Comparison of ENCODE assay signal across 8 cellular contexts in the genomic region with DNA sequence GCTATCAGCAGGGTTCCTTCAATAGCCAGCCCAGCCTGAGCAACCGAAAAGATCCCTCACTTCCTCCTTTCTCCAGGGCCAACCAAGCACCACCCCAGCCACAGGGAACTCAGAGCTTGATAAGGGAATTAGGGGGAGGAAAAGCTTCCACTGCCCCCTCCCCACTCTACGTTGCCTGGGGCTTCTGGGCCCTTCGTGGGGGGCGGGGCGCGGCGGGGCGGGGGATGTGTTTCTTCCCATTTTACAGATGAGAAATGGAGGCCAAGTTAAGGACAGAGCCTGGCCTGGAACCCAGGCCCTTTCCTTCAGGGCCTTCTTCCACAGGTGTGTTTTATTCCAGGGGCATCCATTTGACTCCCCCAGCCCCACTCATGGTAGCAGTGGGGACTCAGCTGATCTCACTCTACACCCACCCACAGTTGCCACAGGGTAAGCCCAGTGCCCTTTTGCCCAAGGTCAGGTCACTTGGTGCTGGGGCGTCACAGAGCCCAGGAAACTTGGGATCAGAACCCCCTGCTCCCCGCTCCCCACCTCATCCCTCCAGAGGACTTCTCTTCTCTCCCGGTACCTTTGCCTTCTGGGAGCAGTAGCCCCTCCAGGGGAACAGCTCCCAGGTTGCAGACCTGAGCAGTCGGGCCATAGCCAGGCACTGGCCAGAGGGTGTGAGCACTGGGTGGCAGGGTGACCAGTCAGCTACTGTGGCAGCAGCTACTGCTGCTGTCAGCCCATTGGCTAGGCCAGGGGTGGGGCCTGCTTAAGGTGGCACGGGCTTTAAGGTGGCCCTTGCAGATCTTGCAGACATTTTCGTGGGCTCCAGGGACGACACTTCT. TPM values are rescaled to one million over a fixed set of nuclear protein-coding genes. Genes with fewer than 3 reads are reported as not detected.
DNase-seq lines count a peak whose midpoint lies in the region; ATAC-seq and TF ChIP-seq lines count a peak whose summit lies in the region.

Gene LDHD (minus strand): TSS at position 700 of the 830 bp plus-strand sequence. CDS start 60 bp downstream, at position 640.

- H2BK5ac ChIP-seq in mesendoderm (ENCODE audit: low read length), result no peak within 1 kb of the TSS

- H3K27me3 ChIP-seq in SK-N-SH (ENCODE audit: insufficient read depth) (no peaks in the 10 kb centered on the region), mesendoderm (ENCODE audit: insufficient read depth, low read length, poor library complexity) (no peaks in the 10 kb centered on the region), transverse colon (no peaks in the 10 kb centered on the region)

- no peak within 1 kb of the TSS for H3K27ac Mint-ChIP-seq in activated T-cell treated with anti-CD3 and anti-CD28 coated beads, Interleukin-2, amount 50 U/mL, for 72 hours

- H3K23ac ChIP-seq in mesendoderm (ENCODE audit: low read length), result no peak within 1 kb of the TSS

- peaks cover 0 to under 1% of the 10 kb centered on the region in 2 donors for H3K9me3 Mint-ChIP-seq in activated T-cell treated with anti-CD3 and anti-CD28 coated beads, Interleukin-2, amount 50 U/mL, for 72 hours

- H4K5ac ChIP-seq in mesendoderm (ENCODE audit: low read length), result no peak within 1 kb of the TSS

- H3K4me1 Mint-ChIP-seq in activated T-cell treated with anti-CD3 and anti-CD28 coated beads, Interleukin-2, amount 50 U/mL, for 72 hours (ENCODE audit: low read depth), result peaks cover 12% of the 10 kb centered on the region

- H3K4me2 ChIP-seq in SK-N-SH (0 out of 2 replicates have a peak within 1 kb of the TSS, but pooled peaks have one; percentile 41), mesendoderm (ENCODE audit: low read length) (no peak within 1 kb of the TSS)

- no peaks in the 10 kb centered on the region for H3F3A ChIP-seq in SK-N-SH (replicated peaks; ENCODE audit: insufficient read depth)

- H3K36me3 ChIP-seq in SK-N-SH (replicated peaks in 1 of 2; ENCODE audit: control insufficient read depth in 1 of 2, insufficient read depth in 2 of 2, low read length in 1 of 2) (no peaks in the 10 kb centered on the region), mesendoderm (ENCODE audit: control insufficient read depth, insufficient read depth, low read length) (no peaks in the 10 kb centered on the region), transverse colon (no peaks in the 10 kb centered on the region)

- no peak for TF ChIP-seq RAD21 in SK-N-SH (IDR thresholded peaks at IDR 0.05; ENCODE audit: low read length)

- DNase-seq in activated T-cell treated with anti-CD3 and anti-CD28 coated beads, Interleukin-2, amount 50 U/mL, for 72 hours, result no peak
- DNase-seq in activated T-cell treated with anti-CD3 and anti-CD28 coated beads for 4 hours (no peak), SK-N-SH (peak; percentile 71), epithelial cell of esophagus (ENCODE audit: low read depth) (peak; percentile 33), mesendoderm (peak; percentile 61), transverse colon (peak; percentile 90)

- H3K9ac ChIP-seq in SK-N-SH, result no peak within 1 kb of the TSS
- no peak within 1 kb of the TSS for H3K9ac ChIP-seq in mesendoderm (ENCODE audit: low read length)

- peaks cover 0 to 10% of the 10 kb centered on the region in 2 experiments; a peak in 1 of 4 replicates for H3K4me1 ChIP-seq in SK-N-SH (ENCODE audit: control insufficient read depth in 1 of 2, insufficient read depth in 2 of 2, low read depth in 1 of 2, low read length in 1 of 2)
- H3K4me1 ChIP-seq in mesendoderm (ENCODE audit: control insufficient read depth, low read depth, low read length), result peaks cover 7% of the 10 kb centered on the region
- peaks cover 7 to 26% (median 12%) of the 10 kb centered on the region in 4 donors for H3K4me1 ChIP-seq in transverse colon

- H2AFZ ChIP-seq in SK-N-SH (ENCODE audit: low read depth), result no peak within 1 kb of the TSS

- peaks cover under 1% of the 10 kb centered on the region in 2 donors for H3K36me3 Mint-ChIP-seq in activated T-cell treated with anti-CD3 and anti-CD28 coated beads, Interleukin-2, amount 50 U/mL, for 72 hours (ENCODE audit: insufficient read depth in 2 of 2)

- H3K27ac ChIP-seq in SK-N-SH (ENCODE audit: low read depth in 2 of 2, low read length in 1 of 2) (no peak within 1 kb of the TSS), mesendoderm (ENCODE audit: low read depth, low read length) (no peak within 1 kb of the TSS), transverse colon (peak within 1 kb of the TSS; percentile 54 to 84 (median 74))

- in situ Hi-C loops in transverse colon (cut with MboI; ENCODE audit: low pct_ligation_motif_present in 1 of 4, low pct_unique_long_range_greater_than_20kb in 1 of 4, low sequenced_read_pairs in 3 of 4), result loop anchor here in 1 of 4 donors (25.0 kb wide), 1 partner anchor 404 kb away; the partner anchor contains the start of gene MLKL

- peak within 1 kb of the TSS; percentile 46 to 51 for H3K4me3 Mint-ChIP-seq in activated T-cell treated with anti-CD3 and anti-CD28 coated beads, Interleukin-2, amount 50 U/mL, for 72 hours

- no peaks in the 10 kb centered on the region for H4K20me1 ChIP-seq in SK-N-SH (ENCODE audit: insufficient read depth)

- H3K79me2 ChIP-seq in SK-N-SH (ENCODE audit: insufficient read depth) (no peaks in the 10 kb centered on the region), mesendoderm (ENCODE audit: control insufficient read depth, insufficient read depth, low read length) (no peaks in the 10 kb centered on the region)

- TF ChIP-seq CTCF in SK-N-SH (IDR thresholded peaks at IDR 0.05), result no peak
- no peak for TF ChIP-seq CTCF in epithelial cell of esophagus (IDR thresholded peaks at IDR 0.05; ENCODE audit: insufficient read depth, low read depth, low read length, missing control alignments)
- no peak for TF ChIP-seq CTCF in transverse colon (IDR thresholded peaks at IDR 0.05)

- H3K4me3 ChIP-seq in SK-N-SH (ENCODE audit: low read depth in 2 of 2, low read length in 1 of 2) (peak within 1 kb of the TSS in 1 of 2 experiments; percentile 37; a peak in 3 of 4 replicates), epithelial cell of esophagus (ENCODE audit: low read length) (no peak within 1 kb of the TSS), mesendoderm (ENCODE audit: low read length) (no peak within 1 kb of the TSS), transverse colon (peak within 1 kb of the TSS; percentile 30 to 71 (median 46))

- no peaks in the 10 kb centered on the region for H3K9me2 ChIP-seq in SK-N-SH

- no peak within 1 kb of the TSS for H2AK5ac ChIP-seq in mesendoderm (ENCODE audit: low read length)

- CTCF ChIA-PET in SK-N-SH (lab: Yijun Ruan, JAX), result interaction anchor here (1.7 kb wide), 1 partner anchor 118 kb away, joined by 11 read pairs; the partner anchor contains the start of gene ZNRF1

- H3K27me3 Mint-ChIP-seq in activated T-cell treated with anti-CD3 and anti-CD28 coated beads, Interleukin-2, amount 50 U/mL, for 72 hours (ENCODE audit: low read depth), result peaks cover 10% of the 10 kb centered on the region

- H3K9me3 ChIP-seq in SK-N-SH (no peaks in the 10 kb centered on the region), transverse colon (peaks cover 0 to under 1% of the 10 kb centered on the region in 2 donors)

- H3K79me1 ChIP-seq in mesendoderm (ENCODE audit: low read length), result no peaks in the 10 kb centered on the region

- no peak within 1 kb of the TSS for H3K56ac ChIP-seq in mesendoderm (ENCODE audit: low read length)

- no peak within 1 kb of the TSS for H4K8ac ChIP-seq in mesendoderm (ENCODE audit: low read depth, low read length)

- ATAC-seq in activated T-cell treated with anti-CD3 and anti-CD28 coated beads, Interleukin-2, amount 50 U/mL, for 72 hours (replicated peaks in 1 of 2), result peak; percentile 53 to 70
- ATAC-seq in GM19395 (IDR thresholded peaks at IDR 0.05; ENCODE audit: unreplicated experiment) (no peak), GM21447 (IDR thresholded peaks at IDR 0.05; ENCODE audit: unreplicated experiment) (no peak)

- TF ChIP-seq EP300 in SK-N-SH (IDR thresholded peaks at IDR 0.05; ENCODE audit: borderline replicate concordance in 1 of 2, low read depth in 1 of 2, low read length in 1 of 2), result no peak
- TF ChIP-seq EP300 in transverse colon (IDR thresholded peaks at IDR 0.05; ENCODE audit: low read depth), result no peak

- POLR2A ChIA-PET in SK-N-SH (lab: Yijun Ruan, JAX), result interaction anchor here (0.7 kb wide), 1 partner anchor 10 kb away, joined by 3 read pairs; no protein-coding TSS in a partner anchor

- H2BK15ac ChIP-seq in mesendoderm (replicated peaks; ENCODE audit: low read depth), result no peak within 1 kb of the TSS

- no peak within 1 kb of the TSS for H3K18ac ChIP-seq in mesendoderm (ENCODE audit: low read length)

- intact Hi-C loops in transverse colon (cut with DNase I; ENCODE audit: low total_unique reads), result no loop called here

- peak; percentile 96 for TF ChIP-seq POLR2A in transverse colon (IDR thresholded peaks at IDR 0.05)

- 75% methylated on average over 14 of the region's 15 CpGs for WGBS in SK-N-SH (ENCODE audit: low lambda C conversion rate)
- WGBS in mesendoderm (ENCODE audit: extremely low coverage, insufficient coverage, low lambda C conversion rate), result no CpG with 5 or more reads among the region's 15 CpGs
- 29 to 49% methylated on average over 3 to 13 of the region's 15 CpGs for WGBS in transverse colon (ENCODE audit: low coverage in 1 of 2), 2 donors

- no peak within 1 kb of the TSS for H2BK120ac ChIP-seq in mesendoderm (ENCODE audit: low read depth, low read length)

- no peak within 1 kb of the TSS for H3K4ac ChIP-seq in mesendoderm (ENCODE audit: low read depth, low read length)

TF ChIP-seq in SK-N-SH, 30 proteins besides CTCF, POLR2A, EP300 and RAD21:
- TF ChIP-seq RCOR1 (IDR thresholded peaks at IDR 0.05; ENCODE audit: low read length), result no peak
- TF ChIP-seq, protein P1, sequence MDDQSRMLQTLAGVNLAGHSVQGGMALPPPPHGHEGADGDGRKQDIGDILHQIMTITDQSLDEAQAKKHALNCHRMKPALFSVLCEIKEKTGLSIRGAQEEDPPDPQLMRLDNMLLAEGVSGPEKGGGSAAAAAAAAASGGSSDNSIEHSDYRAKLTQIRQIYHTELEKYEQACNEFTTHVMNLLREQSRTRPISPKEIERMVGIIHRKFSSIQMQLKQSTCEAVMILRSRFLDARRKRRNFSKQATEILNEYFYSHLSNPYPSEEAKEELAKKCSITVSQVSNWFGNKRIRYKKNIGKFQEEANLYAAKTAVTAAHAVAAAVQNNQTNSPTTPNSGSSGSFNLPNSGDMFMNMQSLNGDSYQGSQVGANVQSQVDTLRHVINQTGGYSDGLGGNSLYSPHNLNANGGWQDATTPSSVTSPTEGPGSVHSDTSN (IDR thresholded peaks at IDR 0.05), result no peak

RNA-seq across cellular contexts. Expression of gene LDHD, which starts in this region (rescaled TPM):
- total RNA-seq in activated T-cell treated with anti-CD3 and anti-CD28 coated beads, Interleukin-2, amount 50 U/mL, for 72 hours, result under 1 TPM; 0.35 to 0.43 TPM
- 0.53 and 0.70 TPM in 2 replicates for polyA plus RNA-seq in SK-N-SH (2012; rRNA removed)
- polyA plus RNA-seq in SK-N-SH (2012; cell fraction: cytosol; rRNA removed), result 0.15 and 0.25 TPM in 2 replicates
- 1.4 TPM in 2 replicates for polyA plus RNA-seq in SK-N-SH (2012; cell fraction: nucleus; rRNA removed)
- polyA plus RNA-seq in mesendoderm (2013, experiment 1 of 2), result 0.32 TPM
- polyA plus RNA-seq in mesendoderm (2013, experiment 2 of 2), result 0.35 TPM
- 100 to 1,000 TPM in 2 of 4 donors, 10 to 100 TPM in 2; 38.4 to 198 (median 104) TPM for total RNA-seq in transverse colon

Comparison
In these comparisons a context has a peak if more than half of its experiments do, and no peak if none do; other contexts are left out.
1. RNA of gene LDHD (total RNA-seq): 38.4 to 198 TPM in transverse colon; 0.35 to 0.43 TPM in activated T-cell treated with anti-CD3 and anti-CD28 coated beads, Interleukin-2, amount 50 U/mL, for 72 hours; every median in the first group is over 10 times any median in the second.
2. Peak in ATAC-seq in activated T-cell treated with anti-CD3 and anti-CD28 coated beads, Interleukin-2, amount 50 U/mL, for 72 hours; RNA of the gene not detected or under 1 TPM.
3. DNase-seq: peak in SK-N-SH (single experiment), epithelial cell of esophagus (single experiment), mesendoderm (single experiment) and transverse colon (single experiment); none in activated T-cell treated with anti-CD3 and anti-CD28 coated beads, Interleukin-2, amount 50 U/mL, for 72 hours (0 of 2) and activated T-cell treated with anti-CD3 and anti-CD28 coated beads for 4 hours (single experiment).
4. H3K27ac ChIP-seq: peak in transverse colon (4 of 4); none in SK-N-SH (0 of 2) and mesendoderm (single experiment).
5. H3K4me3 ChIP-seq: peak in transverse colon (4 of 4); none in epithelial cell of esophagus (single experiment) and mesendoderm (single experiment).